ENCODE assay signal across 9 cellular contexts in genomic region chr20:11484479-11484878, GRCh38.
"Had no signal": no experiment of that assay in that cellular context is flagged by ENCODE, and none has a peak within 500 bp of the region (broad histone marks: within the 10 kb centered on the region; RNA-seq: fewer than 3 reads in every experiment).

No MANE protein-coding gene starts in this region.

- DNase-seq: GM23248, GOT3, H7, HFFc6, IMR-90, KG1 had no signal

- ATAC-seq: HCT116, K562 had no signal

- H3K27ac ChIP-seq: GM23248 had no signal

- H3K4me1 ChIP-seq: HAP-1 had no signal

- H3K4me3 ChIP-seq: GM23248, HAP-1, K562 had no signal

- H3K36me3 ChIP-seq: HAP-1 had no signal

- H3K9me3 ChIP-seq: HAP-1 had no signal
